17 cellular contexts compared by ENCODE assay signal in the genomic region with DNA sequence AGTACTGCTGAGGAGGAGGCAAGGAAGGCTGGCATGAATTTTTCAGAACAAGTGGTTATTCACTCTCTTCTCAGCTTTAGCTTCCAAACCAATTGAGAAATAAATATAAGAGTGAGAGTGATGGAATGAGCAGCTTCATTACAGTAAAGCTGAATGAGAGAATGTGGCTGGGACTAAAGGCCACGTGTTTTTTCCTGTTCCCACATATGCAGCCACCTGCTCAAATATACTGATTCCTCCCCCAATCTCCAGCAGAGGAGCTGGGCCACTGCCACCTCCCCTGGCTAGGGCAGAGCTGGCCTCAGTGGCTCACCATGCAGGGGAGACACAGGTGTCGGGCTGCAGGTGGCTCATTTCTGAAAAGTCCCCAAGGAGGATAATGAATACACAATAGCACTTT.
A peak's percentile ranks its signal among the peaks of the same experiment; 100 is the strongest.
DNase-seq lines count a peak whose midpoint lies in the region; ATAC-seq and TF ChIP-seq lines count a peak whose summit lies in the region.
"Had no signal": no experiment of that assay in that cellular context is flagged by ENCODE, and none has a peak within 500 bp of the region (broad histone marks: within the 10 kb centered on the region; RNA-seq: fewer than 3 reads in every experiment).

No MANE protein-coding gene starts in this region.

- H4K91ac ChIP-seq in neuronal stem cell (ENCODE audit: low read depth, low read length, poor library complexity) = no peak overlapping the region

- no peak overlapping the region for H3K14ac ChIP-seq in neuronal stem cell (ENCODE audit: low read length)

- H2BK12ac ChIP-seq in neuronal stem cell (ENCODE audit: low read length) = no peak overlapping the region

- no peaks in the 10 kb centered on the region for H3K36me3 Mint-ChIP-seq in GM23338 (ENCODE audit: low read depth)
- H3K36me3 Mint-ChIP-seq: CD8-positive, alpha-beta T cell had no signal

- no peak overlapping the region for H3K4ac ChIP-seq in neuronal stem cell (ENCODE audit: low read length)

- no peak for ATAC-seq in GM23338
- no peak for ATAC-seq in left cardiac atrium
- ATAC-seq: CD8-positive, alpha-beta T cell had no signal

- H3F3A ChIP-seq in GM23338 (replicated peaks; ENCODE audit: low read depth) = no peaks in the 10 kb centered on the region

- peak overlapping the region; percentile 1; the same call in 1 of the 2 replicates for H2AFZ ChIP-seq in GM23338
- H2AFZ ChIP-seq in neuronal stem cell (ENCODE audit: low read length) = no peak overlapping the region

- H3K27ac Mint-ChIP-seq in GM23338 = peak overlapping the region; percentile 28; the same call in 1 of the 2 replicates
- H3K27ac Mint-ChIP-seq: CD4-positive, alpha-beta T cell; CD8-positive, alpha-beta T cell had no signal

- no peak overlapping the region for H4K8ac ChIP-seq in neuronal stem cell (ENCODE audit: low read depth, low read length)

- DNase-seq in GM23338 (ENCODE audit: low spot score) (no peak), neuronal stem cell (ENCODE audit: low spot score) (no peak), left cardiac atrium (no peak), HK-2 (ENCODE audit: unreplicated experiment) (no peak)
- no peak for DNase-seq in stimulated activated CD4-positive, alpha-beta T cell treated with anti-CD3 and anti-CD28 coated beads, Interleukin-2, amount 100 ng/mL, for 48 hours
- DNase-seq: 8988T; ACHN; BE2C; C1 segment of cervical spinal cord; Caco-2; Calu3; CD4-positive, alpha-beta T cell; CD8-positive, alpha-beta T cell; DMS79 treated with DMSO at 0.1 percent for 48 hours; GF-D8 had no signal

- peaks cover 18% of the 10 kb centered on the region for H3K4me1 ChIP-seq in GM23338 (ENCODE audit: insufficient read depth)
- H3K4me1 ChIP-seq in neuronal stem cell (ENCODE audit: control insufficient read depth in 2 of 2, insufficient read depth in 1 of 2, low read depth in 1 of 2, low read length in 2 of 2) = peaks cover 4 to 13% of the 10 kb centered on the region in 2 donors
- H3K4me1 ChIP-seq: BE2C had no signal

- H3K23ac ChIP-seq in neuronal stem cell (ENCODE audit: low read depth, low read length, poor library complexity) = no peak overlapping the region

- no peak overlapping the region for H2AK5ac ChIP-seq in neuronal stem cell (ENCODE audit: low read depth, low read length)

- H3K9ac ChIP-seq in neuronal stem cell (ENCODE audit: low read depth, low read length, poor library complexity) = no peak overlapping the region
- H3K9ac ChIP-seq: BLaER1 had no signal

- H3K18ac ChIP-seq in neuronal stem cell (ENCODE audit: low read length) = peak overlapping the region; percentile 11

- H2BK120ac ChIP-seq in neuronal stem cell (ENCODE audit: low read depth, low read length) = no peak overlapping the region

- H2BK15ac ChIP-seq in neuronal stem cell (ENCODE audit: low read length) = no peak overlapping the region

- no CpG with 5 or more reads among the region's 2 CpGs for WGBS in neuronal stem cell (ENCODE audit: extremely low coverage in 2 of 2, insufficient read length in 2 of 2, insufficient replicate concordance in 1 of 2), 2 donors

- H3K4me2 ChIP-seq in GM23338 = no peak overlapping the region
- H3K4me2 ChIP-seq in neuronal stem cell (ENCODE audit: insufficient read depth, low read length, poor library complexity, severe bottlenecking) = no peak overlapping the region
- H3K4me2 ChIP-seq: BLaER1 had no signal

- H3K4me3 Mint-ChIP-seq in GM23338 = no peak overlapping the region
- H3K4me3 Mint-ChIP-seq: CD4-positive, alpha-beta T cell; CD8-positive, alpha-beta T cell had no signal

- intact Hi-C loops in left cardiac atrium (cut with DNase I) = no loop called here

- H3K27me3 ChIP-seq in GM23338 (ENCODE audit: insufficient read depth) (no peaks in the 10 kb centered on the region), neuronal stem cell (ENCODE audit: control insufficient read depth in 3 of 3, insufficient read depth in 3 of 3, low read depth in 1 of 3, low read length in 3 of 3) (no peaks in the 10 kb centered on the region)
- H3K27me3 ChIP-seq: BE2C, BLaER1 had no signal

- H3K4me3 ChIP-seq in GM23338 (no peak overlapping the region), neuronal stem cell (ENCODE audit: low read length in 2 of 2) (no peak overlapping the region)
- H3K4me3 ChIP-seq: BLaER1 had no signal

- H3K27ac ChIP-seq in C4-2B (peak overlapping the region; percentile 15; the same call in 1 of the 2 replicates), GM23338 (ENCODE audit: low read depth) (no peak overlapping the region), neuronal stem cell (replicated peaks; ENCODE audit: low read length) (no peak overlapping the region)
- H3K27ac ChIP-seq: BLaER1 had no signal

- peaks cover 7% of the 10 kb centered on the region for H3K9me3 Mint-ChIP-seq in GM23338

- TF ChIP-seq CTCF in C4-2B (conservative IDR thresholded peaks at IDR 0.05) = no peak
- no peak for TF ChIP-seq CTCF in GM23338 (conservative IDR thresholded peaks at IDR 0.05; ENCODE audit: low read depth in 2 of 2)

- no peak overlapping the region for H2BK5ac ChIP-seq in neuronal stem cell (ENCODE audit: low read length)

- no peaks in the 10 kb centered on the region for H3K79me2 ChIP-seq in GM23338 (replicated peaks; ENCODE audit: insufficient read depth)

- H3K36me3 ChIP-seq in GM23338 (ENCODE audit: insufficient read depth) (no peaks in the 10 kb centered on the region), neuronal stem cell (replicated peaks in 1 of 2; ENCODE audit: control insufficient read depth in 2 of 2, insufficient read depth in 2 of 2, low read length in 2 of 2) (no peaks in the 10 kb centered on the region)
- H3K36me3 ChIP-seq: BE2C, BLaER1 had no signal

- H4K20me1 ChIP-seq in GM23338 (replicated peaks; ENCODE audit: insufficient read depth) = no peaks in the 10 kb centered on the region
- H4K20me1 ChIP-seq: BLaER1 had no signal

- peaks cover 8% of the 10 kb centered on the region for H3K27me3 Mint-ChIP-seq in GM23338 (ENCODE audit: insufficient read depth, low read depth, poor library complexity)
- H3K27me3 Mint-ChIP-seq: CD4-positive, alpha-beta T cell had no signal

- no peaks in the 10 kb centered on the region for H3K9me2 ChIP-seq in GM23338 (ENCODE audit: insufficient read depth)

- H3K9me3 ChIP-seq in neuronal stem cell (replicated peaks in 1 of 2; ENCODE audit: control insufficient read depth in 2 of 2, insufficient read depth in 1 of 2, low read depth in 1 of 2, low read length in 2 of 2) = peaks cover 0 to 3% of the 10 kb centered on the region in 2 donors
- H3K9me3 ChIP-seq: BE2C, Caco-2 had no signal

- H3K4me1 Mint-ChIP-seq in GM23338 = peaks cover 21% of the 10 kb centered on the region

- no peaks in the 10 kb centered on the region for H3K79me1 ChIP-seq in neuronal stem cell (ENCODE audit: low read depth, low read length)

TF ChIP-seq in GM23338, 12 proteins besides CTCF, POLR2A, EP300 and RAD21 (continues in another document):
- TF ChIP-seq, protein P1, sequence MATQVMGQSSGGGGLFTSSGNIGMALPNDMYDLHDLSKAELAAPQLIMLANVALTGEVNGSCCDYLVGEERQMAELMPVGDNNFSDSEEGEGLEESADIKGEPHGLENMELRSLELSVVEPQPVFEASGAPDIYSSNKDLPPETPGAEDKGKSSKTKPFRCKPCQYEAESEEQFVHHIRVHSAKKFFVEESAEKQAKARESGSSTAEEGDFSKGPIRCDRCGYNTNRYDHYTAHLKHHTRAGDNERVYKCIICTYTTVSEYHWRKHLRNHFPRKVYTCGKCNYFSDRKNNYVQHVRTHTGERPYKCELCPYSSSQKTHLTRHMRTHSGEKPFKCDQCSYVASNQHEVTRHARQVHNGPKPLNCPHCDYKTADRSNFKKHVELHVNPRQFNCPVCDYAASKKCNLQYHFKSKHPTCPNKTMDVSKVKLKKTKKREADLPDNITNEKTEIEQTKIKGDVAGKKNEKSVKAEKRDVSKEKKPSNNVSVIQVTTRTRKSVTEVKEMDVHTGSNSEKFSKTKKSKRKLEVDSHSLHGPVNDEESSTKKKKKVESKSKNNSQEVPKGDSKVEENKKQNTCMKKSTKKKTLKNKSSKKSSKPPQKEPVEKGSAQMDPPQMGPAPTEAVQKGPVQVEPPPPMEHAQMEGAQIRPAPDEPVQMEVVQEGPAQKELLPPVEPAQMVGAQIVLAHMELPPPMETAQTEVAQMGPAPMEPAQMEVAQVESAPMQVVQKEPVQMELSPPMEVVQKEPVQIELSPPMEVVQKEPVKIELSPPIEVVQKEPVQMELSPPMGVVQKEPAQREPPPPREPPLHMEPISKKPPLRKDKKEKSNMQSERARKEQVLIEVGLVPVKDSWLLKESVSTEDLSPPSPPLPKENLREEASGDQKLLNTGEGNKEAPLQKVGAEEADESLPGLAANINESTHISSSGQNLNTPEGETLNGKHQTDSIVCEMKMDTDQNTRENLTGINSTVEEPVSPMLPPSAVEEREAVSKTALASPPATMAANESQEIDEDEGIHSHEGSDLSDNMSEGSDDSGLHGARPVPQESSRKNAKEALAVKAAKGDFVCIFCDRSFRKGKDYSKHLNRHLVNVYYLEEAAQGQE (IDR thresholded peaks at IDR 0.05; ENCODE audit: unreplicated experiment) = no peak
- TF ChIP-seq POLR2AphosphoS5 (IDR thresholded peaks at IDR 0.05; ENCODE audit: low read depth) = no peak
- no peak for TF ChIP-seq ZNF331 (CRISPR knock-in tag; IDR thresholded peaks at IDR 0.05; ENCODE audit: low read depth)
- no peak for TF ChIP-seq STAT1 (IDR thresholded peaks at IDR 0.05; ENCODE audit: unreplicated experiment)
- no peak for TF ChIP-seq NANOG (IDR thresholded peaks at IDR 0.05; ENCODE audit: borderline replicate concordance)
- TF ChIP-seq CREB1 (CRISPR knock-in tag; IDR thresholded peaks at IDR 0.05; ENCODE audit: low read depth) = no peak
- no peak for TF ChIP-seq EZH2phosphoT487 (IDR thresholded peaks at IDR 0.05; ENCODE audit: unreplicated experiment)
- TF ChIP-seq, protein P2, sequence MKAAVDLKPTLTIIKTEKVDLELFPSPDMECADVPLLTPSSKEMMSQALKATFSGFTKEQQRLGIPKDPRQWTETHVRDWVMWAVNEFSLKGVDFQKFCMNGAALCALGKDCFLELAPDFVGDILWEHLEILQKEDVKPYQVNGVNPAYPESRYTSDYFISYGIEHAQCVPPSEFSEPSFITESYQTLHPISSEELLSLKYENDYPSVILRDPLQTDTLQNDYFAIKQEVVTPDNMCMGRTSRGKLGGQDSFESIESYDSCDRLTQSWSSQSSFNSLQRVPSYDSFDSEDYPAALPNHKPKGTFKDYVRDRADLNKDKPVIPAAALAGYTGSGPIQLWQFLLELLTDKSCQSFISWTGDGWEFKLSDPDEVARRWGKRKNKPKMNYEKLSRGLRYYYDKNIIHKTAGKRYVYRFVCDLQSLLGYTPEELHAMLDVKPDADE (IDR thresholded peaks at IDR 0.05) = no peak
- no peak for TF ChIP-seq EZH2 (IDR thresholded peaks at IDR 0.05; ENCODE audit: low read depth, unreplicated experiment)
- TF ChIP-seq ZNF114 (CRISPR knock-in tag; IDR thresholded peaks at IDR 0.05) = no peak
